ENCODE assay signal across 1 cellular context in the genomic region with DNA sequence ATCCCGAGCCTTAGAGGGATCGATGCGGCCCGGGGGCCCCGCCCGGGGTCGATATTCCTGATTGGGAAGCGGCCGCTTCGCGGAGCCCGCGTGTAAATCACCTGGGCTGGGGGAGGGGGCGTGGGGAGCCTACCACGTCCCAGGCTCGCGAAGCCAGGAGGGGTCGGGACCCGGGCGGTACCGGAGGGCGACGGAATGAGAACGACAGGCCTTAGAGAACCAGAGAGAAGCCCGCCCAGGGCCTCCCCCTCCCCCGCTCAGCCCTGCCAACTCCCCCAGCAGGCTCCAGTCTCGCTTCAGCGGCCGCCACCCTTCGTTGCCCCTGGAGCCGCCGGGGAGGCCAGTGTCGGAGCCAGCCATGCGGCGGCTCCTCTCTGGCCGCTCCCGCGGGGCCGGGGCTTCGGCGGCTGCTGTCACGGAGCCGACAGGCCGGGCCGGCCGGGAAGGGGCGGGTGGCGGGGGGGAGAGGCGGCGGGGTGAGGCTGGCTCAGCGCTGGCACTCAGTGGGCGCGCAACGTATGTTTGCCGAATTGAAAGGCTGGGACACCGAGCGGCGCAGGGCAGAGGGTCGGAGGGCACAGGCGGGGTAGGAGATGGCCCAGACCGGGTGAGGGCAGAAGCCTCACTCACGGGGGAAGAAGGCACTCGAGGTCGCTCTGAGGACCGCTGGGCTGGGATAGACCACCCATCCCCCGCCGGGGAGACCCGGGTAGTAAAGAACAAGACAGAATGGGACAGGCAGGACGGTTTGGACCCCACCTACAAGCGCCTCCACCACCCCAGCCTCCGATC.
TF ChIP-seq lines count a peak whose summit lies in the region.

No MANE protein-coding gene starts in this region.

TF ChIP-seq in GM12878, 131 proteins besides CTCF, POLR2A, EP300 and RAD21:
- TF ChIP-seq EGR1 (IDR thresholded peaks at IDR 0.05; ENCODE audit: borderline replicate concordance in 1 of 2, low read depth in 2 of 2, low read length in 2 of 2) (peak in 1 of 2 experiments; percentile 62; a peak in 1 of 3 replicates), CBFB (IDR thresholded peaks at IDR 0.05; ENCODE audit: low read depth) (no peak), BHLHE40 (IDR thresholded peaks at IDR 0.05; ENCODE audit: borderline replicate concordance in 1 of 2, low read depth in 2 of 2, low read length in 1 of 2) (0 out of 4 replicates have a peak, but pooled peaks of 1 of the 2 experiments have one; percentile 16), NR2F1 (conservative IDR thresholded peaks at IDR 0.05) (0 out of 2 replicates have a peak, but pooled peaks have one; percentile 29), BMI1 (IDR thresholded peaks at IDR 0.05; ENCODE audit: borderline replicate concordance) (no peak), PAX5 (IDR thresholded peaks at IDR 0.05; ENCODE audit: borderline replicate concordance, low read depth, low read length) (peak; percentile 92), EZH2 (IDR thresholded peaks at IDR 0.05; ENCODE audit: borderline replicate concordance, control insufficient read depth, low read depth, low read length) (0 out of 2 replicates have a peak, but pooled peaks have one; percentile 23)
- TF ChIP-seq, protein P1, sequence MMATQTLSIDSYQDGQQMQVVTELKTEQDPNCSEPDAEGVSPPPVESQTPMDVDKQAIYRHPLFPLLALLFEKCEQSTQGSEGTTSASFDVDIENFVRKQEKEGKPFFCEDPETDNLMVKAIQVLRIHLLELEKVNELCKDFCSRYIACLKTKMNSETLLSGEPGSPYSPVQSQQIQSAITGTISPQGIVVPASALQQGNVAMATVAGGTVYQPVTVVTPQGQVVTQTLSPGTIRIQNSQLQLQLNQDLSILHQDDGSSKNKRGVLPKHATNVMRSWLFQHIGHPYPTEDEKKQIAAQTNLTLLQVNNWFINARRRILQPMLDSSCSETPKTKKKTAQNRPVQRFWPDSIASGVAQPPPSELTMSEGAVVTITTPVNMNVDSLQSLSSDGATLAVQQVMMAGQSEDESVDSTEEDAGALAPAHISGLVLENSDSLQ (IDR thresholded peaks at IDR 0.05): no peak
- TF ChIP-seq, protein P2, sequence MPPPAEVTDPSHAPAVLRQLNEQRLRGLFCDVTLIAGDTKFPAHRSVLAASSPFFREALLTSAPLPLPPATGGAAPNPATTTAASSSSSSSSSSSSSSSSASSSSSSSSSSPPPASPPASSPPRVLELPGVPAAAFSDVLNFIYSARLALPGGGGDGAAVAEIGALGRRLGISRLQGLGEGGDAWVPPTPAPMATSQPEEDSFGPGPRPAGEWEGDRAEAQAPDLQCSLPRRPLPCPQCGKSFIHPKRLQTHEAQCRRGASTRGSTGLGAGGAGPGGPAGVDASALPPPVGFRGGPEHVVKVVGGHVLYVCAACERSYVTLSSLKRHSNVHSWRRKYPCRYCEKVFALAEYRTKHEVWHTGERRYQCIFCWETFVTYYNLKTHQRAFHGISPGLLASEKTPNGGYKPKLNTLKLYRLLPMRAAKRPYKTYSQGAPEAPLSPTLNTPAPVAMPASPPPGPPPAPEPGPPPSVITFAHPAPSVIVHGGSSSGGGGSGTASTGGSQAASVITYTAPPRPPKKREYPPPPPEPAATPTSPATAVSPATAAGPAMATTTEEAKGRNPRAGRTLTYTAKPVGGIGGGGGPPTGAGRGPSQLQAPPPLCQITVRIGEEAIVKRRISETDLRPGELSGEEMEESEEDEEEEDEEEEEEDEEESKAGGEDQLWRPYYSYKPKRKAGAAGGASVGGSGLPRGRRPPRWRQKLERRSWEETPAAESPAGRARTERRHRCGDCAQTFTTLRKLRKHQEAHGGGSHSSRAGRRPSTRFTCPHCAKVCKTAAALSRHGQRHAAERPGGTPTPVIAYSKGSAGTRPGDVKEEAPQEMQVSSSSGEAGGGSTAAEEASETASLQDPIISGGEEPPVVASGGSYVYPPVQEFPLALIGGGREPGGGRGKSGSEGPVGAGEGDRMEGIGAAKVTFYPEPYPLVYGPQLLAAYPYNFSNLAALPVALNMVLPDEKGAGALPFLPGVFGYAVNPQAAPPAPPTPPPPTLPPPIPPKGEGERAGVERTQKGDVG (CRISPR knock-in tag; IDR thresholded peaks at IDR 0.05): no peak
